23 cellular contexts compared by ENCODE assay signal in the genomic region with DNA sequence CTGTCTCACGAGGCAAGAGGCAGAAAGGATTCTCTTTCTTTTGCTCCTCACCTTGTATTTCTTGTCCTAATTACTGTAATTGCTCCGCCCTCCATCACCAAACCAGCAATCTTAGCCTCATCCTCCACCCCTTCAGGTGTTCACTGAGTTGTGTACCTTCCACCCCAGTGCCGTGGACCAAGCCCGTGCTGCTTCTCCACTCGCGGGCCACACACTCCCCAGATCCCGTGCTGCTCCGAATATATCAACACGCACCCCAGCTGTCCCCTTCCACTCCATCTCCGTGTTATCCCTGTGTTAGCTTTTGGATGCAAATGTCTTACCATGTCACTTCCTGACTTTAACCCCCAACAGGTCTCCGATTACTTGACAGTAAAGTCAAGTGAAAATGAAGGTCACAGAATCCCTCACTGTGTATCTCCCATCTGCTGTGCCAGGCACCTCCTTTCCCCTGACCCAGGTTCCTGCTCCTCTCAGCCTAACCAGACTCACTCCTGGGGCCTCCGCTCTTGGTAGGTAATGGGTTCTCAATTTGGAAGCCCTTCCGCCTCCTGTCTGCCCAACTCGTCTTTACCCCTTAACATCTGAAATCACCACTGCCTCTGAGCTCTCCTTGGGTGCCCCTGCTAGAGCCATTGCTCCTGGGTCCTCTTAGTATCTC.
"Had no signal": no experiment of that assay in that cellular context is flagged by ENCODE, and none has a peak within 500 bp of the region (broad histone marks: within the 10 kb centered on the region; RNA-seq: fewer than 3 reads in every experiment).

No MANE protein-coding gene starts in this region.

- H3K27me3 ChIP-seq: colonic mucosa, foreskin keratinocyte, hepatocyte, left lung had no signal

- H3K27me3 Mint-ChIP-seq: dendritic cell treated with granulocyte-macrophage colony-stimulating factor and Interleukin-4, amounts not matched to agents 40 ng/mL and 50 ng/mL, for 4 days had no signal

- DNase-seq: colonic mucosa; cortex of kidney; effector CD8-positive, alpha-beta T cell; effector memory CD8-positive, alpha-beta T cell; endodermal cell; erythroblast; foreskin keratinocyte; heart left ventricle; hypothalamus; immature natural killer cell; left cardiac atrium; left lung; left ventricle myocardium superior; mammary epithelial cell; mesendoderm; midbrain had no signal

- H3K4me3 ChIP-seq: colonic mucosa, gastroesophageal sphincter, heart left ventricle, hepatocyte, left lung, lung had no signal

- H3K79me2 ChIP-seq: hepatocyte had no signal

- H3K36me3 ChIP-seq: colonic mucosa, gastroesophageal sphincter, heart left ventricle, left lung had no signal

- H2AFZ ChIP-seq: hepatocyte had no signal

- H3K9me3 Mint-ChIP-seq: effector memory CD8-positive, alpha-beta T cell; endodermal cell; memory B cell had no signal

- H3K36me3 Mint-ChIP-seq: immature natural killer cell, memory B cell had no signal

- H3K4me1 Mint-ChIP-seq: endodermal cell, immature natural killer cell, memory B cell had no signal

- H3K4me1 ChIP-seq: colonic mucosa, foreskin keratinocyte, gastroesophageal sphincter, heart left ventricle, left lung had no signal

- H3K27ac Mint-ChIP-seq: dendritic cell treated with granulocyte-macrophage colony-stimulating factor and Interleukin-4, amounts not matched to agents 40 ng/mL and 50 ng/mL, for 4 days; effector memory CD8-positive, alpha-beta T cell; endodermal cell; immature natural killer cell; memory B cell had no signal

- H3K27ac ChIP-seq: colonic mucosa, epithelial cell of prostate, foreskin keratinocyte, gastroesophageal sphincter, heart left ventricle, hepatocyte, left lung had no signal

- ATAC-seq: effector memory CD8-positive, alpha-beta T cell; esophagus mucosa; foreskin keratinocyte; gastroesophageal sphincter; heart left ventricle; left cardiac atrium; left lung; left ventricle myocardium superior had no signal

- H3K4me2 ChIP-seq: hepatocyte had no signal

- H3K4me3 Mint-ChIP-seq: dendritic cell treated with granulocyte-macrophage colony-stimulating factor and Interleukin-4, amounts not matched to agents 40 ng/mL and 50 ng/mL, for 4 days; effector memory CD8-positive, alpha-beta T cell; endodermal cell; immature natural killer cell; memory B cell had no signal

- H3K9me3 ChIP-seq: colonic mucosa, gastroesophageal sphincter, left lung had no signal
